18 cellular contexts compared by ENCODE assay signal in the genomic region with DNA sequence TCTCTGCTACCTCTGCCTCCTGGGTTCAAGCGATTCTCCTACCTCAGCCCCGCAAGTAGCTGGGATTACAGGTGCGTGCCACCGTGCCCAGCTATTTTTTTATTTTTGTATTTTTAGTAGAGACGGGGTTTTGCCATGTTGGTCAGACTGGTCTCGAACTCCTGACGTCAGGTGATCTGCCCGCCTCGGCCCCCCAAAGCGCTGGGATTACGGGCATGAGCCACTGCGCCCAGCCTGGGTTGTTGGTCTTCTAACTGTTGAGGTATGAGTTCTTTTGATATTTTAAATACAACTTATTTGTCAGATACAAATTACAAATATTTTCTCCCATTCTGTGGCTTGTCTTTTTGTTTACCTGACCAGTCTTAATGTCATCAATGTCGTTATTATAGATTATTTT.
DNase-seq lines count a peak whose midpoint lies in the region; ATAC-seq and TF ChIP-seq lines count a peak whose summit lies in the region.
"Had no signal": no experiment of that assay in that cellular context is flagged by ENCODE, and none has a peak within 500 bp of the region (broad histone marks: within the 10 kb centered on the region; RNA-seq: fewer than 3 reads in every experiment).

No MANE protein-coding gene starts in this region.

- no peak overlapping the region for H3K9ac ChIP-seq in trophoblast cell (ENCODE audit: low read length)
- H3K9ac ChIP-seq: BLaER1 treated with 17β-estradiol and CSF1 and Interleukin-3, amounts not matched to agents 10 nM and 100 nM had no signal

- H4K12ac ChIP-seq in trophoblast cell (ENCODE audit: low read depth, low read length) = peak overlapping the region; percentile 30

- H3K36me3 ChIP-seq in GM23338 (ENCODE audit: insufficient read depth) = no peaks in the 10 kb centered on the region
- H3K36me3 ChIP-seq in trophoblast cell (ENCODE audit: control insufficient read depth in 1 of 2, insufficient read depth in 2 of 2, low read length in 2 of 2) = peaks cover 5 to 8% of the 10 kb centered on the region in 2 experiments
- H3K36me3 ChIP-seq in effector memory CD4-positive, alpha-beta T cell (ENCODE audit: control insufficient read depth, insufficient read depth, low read length) = peaks cover 18% of the 10 kb centered on the region

- no peak overlapping the region for H4K8ac ChIP-seq in trophoblast cell (ENCODE audit: low read depth, low read length)

- H3K36me3 Mint-ChIP-seq in activated naive CD4-positive, alpha-beta T cell treated with anti-CD3 and anti-CD28 coated beads, Interleukin-2, amount 50 U/mL, for 24 hours = peaks cover 12% of the 10 kb centered on the region
- H3K36me3 Mint-ChIP-seq in GM23338 (ENCODE audit: low read depth) = peaks cover 8% of the 10 kb centered on the region; the same call in 2 of the 3 replicates
- peaks cover 32% of the 10 kb centered on the region for H3K36me3 Mint-ChIP-seq in activated naive CD8-positive, alpha-beta T cell treated with anti-CD3 and anti-CD28 coated beads for 36 hours

- no peak overlapping the region for H4K91ac ChIP-seq in trophoblast cell (ENCODE audit: low read depth, low read length)

- H2AFZ ChIP-seq in GM23338 = no peak overlapping the region
- H2AFZ ChIP-seq in trophoblast cell (ENCODE audit: insufficient read depth, low read length, poor library complexity) = no peak overlapping the region

- no CpG with 5 or more reads among the region's 13 CpGs for WGBS in trophoblast cell (ENCODE audit: extremely low coverage, insufficient coverage, insufficient read length)

- no peak overlapping the region for H2BK12ac ChIP-seq in trophoblast cell (ENCODE audit: low read length)

- H2AK5ac ChIP-seq in trophoblast cell (ENCODE audit: low read length) = no peak overlapping the region

- no peaks in the 10 kb centered on the region for H3K9me3 ChIP-seq in trophoblast cell (ENCODE audit: insufficient read depth, low read depth, low read length)
- no peaks in the 10 kb centered on the region for H3K9me3 ChIP-seq in effector memory CD4-positive, alpha-beta T cell (ENCODE audit: control insufficient read depth, low read length)
- H3K9me3 ChIP-seq: BLaER1 treated with 17β-estradiol and CSF1 and Interleukin-3, amounts not matched to agents 10 nM and 100 nM had no signal

- no peaks in the 10 kb centered on the region for H3K27me3 Mint-ChIP-seq in activated naive CD4-positive, alpha-beta T cell treated with anti-CD3 and anti-CD28 coated beads, Interleukin-2, amount 50 U/mL, for 24 hours
- no peaks in the 10 kb centered on the region for H3K27me3 Mint-ChIP-seq in GM23338 (ENCODE audit: insufficient read depth, low read depth, poor library complexity)
- no peaks in the 10 kb centered on the region for H3K27me3 Mint-ChIP-seq in activated naive CD8-positive, alpha-beta T cell treated with anti-CD3 and anti-CD28 coated beads for 36 hours

- TF ChIP-seq CTCF in GM23338 (conservative IDR thresholded peaks at IDR 0.05; ENCODE audit: low read depth in 2 of 2) = no peak

- no peak overlapping the region for H3K4me3 ChIP-seq in GM23338
- no peak overlapping the region for H3K4me3 ChIP-seq in trophoblast cell (ENCODE audit: low read depth, low read length)
- H3K4me3 ChIP-seq in effector memory CD4-positive, alpha-beta T cell (ENCODE audit: insufficient read depth, low read depth, low read length, poor library complexity, severe bottlenecking) = no peak overlapping the region
- H3K4me3 ChIP-seq: BLaER1 treated with 17β-estradiol and CSF1 and Interleukin-3, amounts not matched to agents 10 nM and 100 nM; K562 had no signal

- peaks cover 81% of the 10 kb centered on the region for H3K4me1 Mint-ChIP-seq in activated naive CD4-positive, alpha-beta T cell treated with anti-CD3 and anti-CD28 coated beads, Interleukin-2, amount 50 U/mL, for 24 hours
- H3K4me1 Mint-ChIP-seq in GM23338 = peaks cover 11% of the 10 kb centered on the region; the same call in 2 of the 3 replicates
- H3K4me1 Mint-ChIP-seq in activated naive CD8-positive, alpha-beta T cell treated with anti-CD3 and anti-CD28 coated beads for 36 hours = peaks cover 67% of the 10 kb centered on the region
- H3K4me1 Mint-ChIP-seq: H9 had no signal

- no peaks in the 10 kb centered on the region for H3K4me1 ChIP-seq in GM23338 (ENCODE audit: insufficient read depth)
- H3K4me1 ChIP-seq in trophoblast cell (ENCODE audit: control insufficient read depth in 1 of 2, insufficient read depth in 2 of 2, low read length in 2 of 2) = peaks cover 0 to 3% of the 10 kb centered on the region in 2 experiments
- peaks cover 34% of the 10 kb centered on the region for H3K4me1 ChIP-seq in effector memory CD4-positive, alpha-beta T cell (ENCODE audit: control insufficient read depth, insufficient read depth, low read length, poor library complexity, severe bottlenecking)

- H3K9me2 ChIP-seq in GM23338 (ENCODE audit: insufficient read depth) = no peaks in the 10 kb centered on the region

- H3K9me3 Mint-ChIP-seq in activated naive CD4-positive, alpha-beta T cell treated with anti-CD3 and anti-CD28 coated beads, Interleukin-2, amount 50 U/mL, for 24 hours = no peaks in the 10 kb centered on the region
- no peaks in the 10 kb centered on the region for H3K9me3 Mint-ChIP-seq in GM23338
- H3K9me3 Mint-ChIP-seq in activated naive CD8-positive, alpha-beta T cell treated with anti-CD3 and anti-CD28 coated beads for 36 hours = peaks cover 3% of the 10 kb centered on the region
- H3K9me3 Mint-ChIP-seq: H9 had no signal

- no peak overlapping the region for H3K4me3 Mint-ChIP-seq in activated naive CD4-positive, alpha-beta T cell treated with anti-CD3 and anti-CD28 coated beads, Interleukin-2, amount 50 U/mL, for 24 hours
- no peak overlapping the region for H3K4me3 Mint-ChIP-seq in GM23338
- no peak overlapping the region for H3K4me3 Mint-ChIP-seq in activated naive CD8-positive, alpha-beta T cell treated with anti-CD3 and anti-CD28 coated beads for 36 hours
- H3K4me3 Mint-ChIP-seq: H9 had no signal

- ATAC-seq in GM23338 = no peak
- ATAC-seq: Right ventricle myocardium inferior had no signal

- no peaks in the 10 kb centered on the region for H3K79me1 ChIP-seq in trophoblast cell (ENCODE audit: low read length)

- no peak for DNase-seq in activated naive CD4-positive, alpha-beta T cell treated with Interleukin-2 at 50 U/mL for 16 hours
- DNase-seq in GM23338 (ENCODE audit: low spot score) = no peak
- no peak for DNase-seq in activated naive CD8-positive, alpha-beta T cell treated with anti-CD3 and anti-CD28 coated beads for 36 hours
- no peak for DNase-seq in trophoblast cell
- DNase-seq in SKM-1 (lab: John Stamatoyannopoulos, UW; ENCODE audit: unreplicated experiment) = no peak
- no peak for DNase-seq in effector memory CD4-positive, alpha-beta T cell
- DNase-seq: DMS79 treated with DMSO at 0.1 percent for 48 hours, H9, NCI-H1092 treated with DMSO at 0.1 percent for 48 hours, NCI-H146, NCI-H2081, NCI-H2171 treated with DMSO at 0.1 percent for 48 hours, NCI-H446 treated with DMSO at 0.1 percent for 48 hours, NCI-H748 treated with DMSO at 0.1 percent for 48 hours had no signal

- H3K23ac ChIP-seq in trophoblast cell (ENCODE audit: low read length) = no peak overlapping the region

- H3K14ac ChIP-seq in trophoblast cell (ENCODE audit: low read length) = no peak overlapping the region

- no peaks in the 10 kb centered on the region for H3F3A ChIP-seq in GM23338 (replicated peaks; ENCODE audit: low read depth)

- no peak overlapping the region for H3K4ac ChIP-seq in trophoblast cell (ENCODE audit: low read depth, low read length)

- H2BK120ac ChIP-seq in trophoblast cell (ENCODE audit: insufficient read depth, low read length, poor library complexity) = no peak overlapping the region

- H2BK5ac ChIP-seq in trophoblast cell (ENCODE audit: low read depth, low read length, poor library complexity) = no peak overlapping the region

- no peaks in the 10 kb centered on the region; the same call in 1 of the 2 replicates for H4K20me1 ChIP-seq in GM23338 (replicated peaks; ENCODE audit: insufficient read depth)

- H3K18ac ChIP-seq in trophoblast cell (ENCODE audit: low read length) = no peak overlapping the region

- H3K27me3 ChIP-seq in GM23338 (ENCODE audit: insufficient read depth) (no peaks in the 10 kb centered on the region), trophoblast cell (ENCODE audit: insufficient read depth, low read length) (no peaks in the 10 kb centered on the region)
- H3K27me3 ChIP-seq in effector memory CD4-positive, alpha-beta T cell (replicated peaks; ENCODE audit: control insufficient read depth, insufficient read depth, low read length, poor library complexity, severe bottlenecking) = no peaks in the 10 kb centered on the region
- H3K27me3 ChIP-seq: BLaER1 treated with 17β-estradiol and CSF1 and Interleukin-3, amounts not matched to agents 10 nM and 100 nM had no signal

- H3K79me2 ChIP-seq in GM23338 (replicated peaks; ENCODE audit: insufficient read depth) (no peaks in the 10 kb centered on the region), trophoblast cell (ENCODE audit: control insufficient read depth, insufficient read depth, low read length, poor library complexity) (no peaks in the 10 kb centered on the region)

- H3K27ac ChIP-seq in GM23338 (ENCODE audit: low read depth) (no peak overlapping the region), trophoblast cell (ENCODE audit: low read depth, low read length) (no peak overlapping the region)
- no peak overlapping the region for H3K27ac ChIP-seq in effector memory CD4-positive, alpha-beta T cell (ENCODE audit: insufficient read depth, low read length, poor library complexity, severe bottlenecking)

- peak overlapping the region; percentile 72 for H3K27ac Mint-ChIP-seq in activated naive CD4-positive, alpha-beta T cell treated with anti-CD3 and anti-CD28 coated beads, Interleukin-2, amount 50 U/mL, for 24 hours
- 0 out of 2 replicates have a peak overlapping the region, but pooled peaks have one; percentile 6 for H3K27ac Mint-ChIP-seq in GM23338
- H3K27ac Mint-ChIP-seq in activated naive CD8-positive, alpha-beta T cell treated with anti-CD3 and anti-CD28 coated beads for 36 hours = peak overlapping the region; percentile 56

- H3K4me2 ChIP-seq in GM23338 (no peak overlapping the region), trophoblast cell (ENCODE audit: low read length) (no peak overlapping the region)
- H3K4me2 ChIP-seq: BLaER1 treated with 17β-estradiol and CSF1 and Interleukin-3, amounts not matched to agents 10 nM and 100 nM had no signal

Comparison
In these comparisons a context has a peak if more than half of its experiments do, and no peak if none do; other contexts are left out.
1. H3K27ac Mint-ChIP-seq: peak in every context shown above with its lines; median percentile 72 in activated naive CD4-positive, alpha-beta T cell treated with anti-CD3 and anti-CD28 coated beads, Interleukin-2, amount 50 U/mL, for 24 hours; 56 in activated naive CD8-positive, alpha-beta T cell treated with anti-CD3 and anti-CD28 coated beads for 36 hours; 6 in GM23338.